Comparison of ENCODE assay signal across 1 cellular context in genomic region chr11:96543177-96543576, GRCh38.
TF ChIP-seq lines count a peak whose summit lies in the region.

No MANE protein-coding gene starts in this region.

TF ChIP-seq in GM23338, 12 proteins besides CTCF, POLR2A, EP300 and RAD21 (continued from another document):
- TF ChIP-seq ZNF462 (CRISPR knock-in tag; IDR thresholded peaks at IDR 0.05), result no peak
- TF ChIP-seq JUNB (IDR thresholded peaks at IDR 0.05; ENCODE audit: unreplicated experiment), result no peak
- no peak for TF ChIP-seq EZH2phosphoT487 (IDR thresholded peaks at IDR 0.05; ENCODE audit: unreplicated experiment)
- TF ChIP-seq STAT1 (IDR thresholded peaks at IDR 0.05; ENCODE audit: unreplicated experiment), result no peak
- TF ChIP-seq EZH2 (IDR thresholded peaks at IDR 0.05; ENCODE audit: low read depth, unreplicated experiment), result no peak
- no peak for TF ChIP-seq POLR2AphosphoS5 (IDR thresholded peaks at IDR 0.05; ENCODE audit: low read depth)
- TF ChIP-seq ETS1 (IDR thresholded peaks at IDR 0.05), result no peak
- TF ChIP-seq ZNF331 (CRISPR knock-in tag; IDR thresholded peaks at IDR 0.05; ENCODE audit: low read depth), result no peak
- no peak for TF ChIP-seq ZNF114 (CRISPR knock-in tag; IDR thresholded peaks at IDR 0.05)
